Comparison of ENCODE assay signal across 34 cellular contexts in the genomic region with DNA sequence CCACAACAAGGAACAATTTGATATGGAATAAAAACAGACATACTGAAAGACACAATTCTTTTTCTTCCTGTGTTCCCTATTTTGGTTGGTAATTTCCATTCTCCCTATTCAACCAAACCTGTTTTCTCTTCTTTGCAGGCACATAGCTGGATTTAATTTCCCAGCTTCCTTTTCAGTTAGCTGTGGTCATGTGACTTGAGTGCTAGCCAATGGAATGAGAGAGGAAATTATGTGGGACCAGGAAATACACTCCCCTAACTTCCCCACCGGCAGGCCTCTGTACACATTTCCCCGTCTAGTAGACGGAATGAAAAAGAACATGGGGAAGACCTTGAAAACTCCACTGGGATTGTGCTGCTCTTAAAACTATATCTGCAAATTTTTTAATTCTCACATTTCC.
"Had no signal": no experiment of that assay in that cellular context is flagged by ENCODE, and none has a peak within 500 bp of the region (broad histone marks: within the 10 kb centered on the region; RNA-seq: fewer than 3 reads in every experiment).

No MANE protein-coding gene starts in this region.

- H3K9me3 ChIP-seq: MG63 had no signal

- H3K36me3 ChIP-seq: MG63 had no signal

- H3K27me3 ChIP-seq: MG63 had no signal

- DNase-seq: Karpas-422, Kasumi-1, MG63, MV-4-11, NCI-H1048, NCI-H1092, NCI-H1092 treated with DMSO at 0.1 percent for 48 hours, NCI-H1105, NCI-H1105 treated with DMSO at 0.1 percent for 48 hours, NCI-H1417 treated with DMSO at 0.1 percent for 48 hours, NCI-H1436, NCI-H1436 treated with DMSO at 0.1 percent for 48 hours, NCI-H146, NCI-H1694, NCI-H1694 treated with DMSO at 0.1 percent for 48 hours, NCI-H187, NCI-H187 treated with DMSO at 0.1 percent for 48 hours, NCI-H1930, NCI-H2029, NCI-H2029 treated with DMSO at 0.1 percent for 48 hours, NCI-H2081, NCI-H2081 treated with DMSO at 0.1 percent for 48 hours, NCI-H2107, NCI-H2171, NCI-H2171 treated with DMSO at 0.1 percent for 48 hours, NCI-H2227 treated with DMSO at 0.1 percent for 48 hours, NCI-H226, NCI-H345, NCI-H446, NCI-H446 treated with DMSO at 0.1 percent for 48 hours, NCI-H510A, NCI-H510A treated with DMSO at 0.1 percent for 48 hours, NCI-H524, NCI-H524 treated with DMSO at 0.1 percent for 48 hours had no signal

- H3K4me3 ChIP-seq: MG63 had no signal
